ENCODE assay signal across 31 cellular contexts in the genomic region with DNA sequence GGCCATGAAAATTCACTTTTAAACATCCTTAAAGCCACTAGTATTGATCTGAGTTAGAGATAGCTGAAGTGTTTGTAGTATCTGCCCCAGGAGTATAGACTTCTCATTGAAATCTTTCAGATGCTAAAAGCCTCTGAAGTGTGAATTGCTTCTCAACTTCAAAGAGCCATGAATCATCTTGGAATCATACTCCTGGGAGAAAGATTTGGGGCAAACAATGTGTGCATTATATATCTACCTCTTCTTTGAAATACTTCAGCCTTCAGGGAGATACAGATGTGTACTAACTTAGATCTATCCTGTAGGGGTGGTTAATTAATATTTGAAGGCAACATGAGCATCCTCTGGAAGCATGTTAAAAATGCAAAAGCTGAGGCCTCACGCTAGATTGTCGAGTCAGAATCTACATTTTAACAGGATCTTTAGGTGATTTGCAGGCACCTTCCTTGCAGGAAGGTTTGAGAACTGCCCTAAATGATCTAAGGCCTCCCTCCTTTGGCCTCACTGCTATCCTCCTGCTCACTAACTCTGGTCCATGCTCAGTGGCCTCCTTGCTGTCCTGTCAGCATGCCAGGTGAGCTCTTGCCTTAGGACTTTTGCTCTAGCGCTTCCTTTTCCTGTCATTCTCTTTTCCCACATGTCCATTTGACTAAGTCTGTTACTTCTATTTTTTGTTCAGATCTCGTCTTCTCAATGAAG.
"Had no signal": no experiment of that assay in that cellular context is flagged by ENCODE, and none has a peak within 500 bp of the region (broad histone marks: within the 10 kb centered on the region; RNA-seq: fewer than 3 reads in every experiment).

No MANE protein-coding gene starts in this region.

- H3K36me3 ChIP-seq: cardiac muscle cell, colonic mucosa, heart left ventricle, left ventricle myocardium inferior, pancreas, prostate gland, sigmoid colon, thoracic aorta had no signal

- H3K36me3 Mint-ChIP-seq: activated naive CD8-positive, alpha-beta T cell; immature natural killer cell; mesothelial cell of epicardium; naive B cell; stimulated activated effector memory CD8-positive, alpha-beta T cell treated with anti-CD3 and anti-CD28 coated beads, Interleukin-12 subunit alpha, Interleukin-12 subunit beta, amount 100 ng/mL, for 72 hours; T-cell had no signal

- H3K9me3 ChIP-seq: body of pancreas, colonic mucosa, heart left ventricle, left ventricle myocardium inferior, pancreas, prostate gland, sigmoid colon, thoracic aorta had no signal

- H3K27me3 Mint-ChIP-seq: activated naive CD8-positive, alpha-beta T cell; activated T-helper 17 cell treated with anti-CD3 and anti-CD28 coated beads, Interleukin-2, amount 50 U/mL, for 72 hours had no signal

- H3K27me3 ChIP-seq: body of pancreas, cardiac muscle cell, colonic mucosa had no signal

- H3K27ac ChIP-seq: body of pancreas, cardiac muscle cell, colonic mucosa, heart left ventricle, left ventricle myocardium inferior, pancreas, prostate gland, sigmoid colon, thoracic aorta had no signal

- ATAC-seq: activated CD8-positive, alpha-beta T cell treated with anti-CD3 and anti-CD28 coated beads for 36 hours; activated T-cell treated with anti-CD3 and anti-CD28 coated beads, Interleukin-2, amount 50 U/mL, for 4 hours; activated T-helper 17 cell treated with anti-CD3 and anti-CD28 coated beads, Interleukin-2, amount 50 U/mL, for 72 hours; body of pancreas; heart left ventricle; pancreas; stimulated activated effector memory CD8-positive, alpha-beta T cell treated with anti-CD3 and anti-CD28 coated beads, Interleukin-12 subunit alpha, Interleukin-12 subunit beta, amount 100 ng/mL, for 72 hours; T-cell had no signal

- H3K4me3 ChIP-seq: body of pancreas, cardiac muscle cell, colonic mucosa, heart left ventricle, left ventricle myocardium inferior, lung, pancreas, prostate gland, sigmoid colon, thoracic aorta had no signal

- H3K9me3 Mint-ChIP-seq: activated B cell treated with CpG ODN at 0.5 μM for 24 hours; activated CD8-positive, alpha-beta T cell treated with anti-CD3 and anti-CD28 coated beads for 36 hours; activated T-cell treated with anti-CD3 and anti-CD28 coated beads, Interleukin-2, amount 50 U/mL, for 4 hours; activated T-helper 17 cell treated with anti-CD3 and anti-CD28 coated beads, Interleukin-2, amount 50 U/mL, for 72 hours; immature natural killer cell; mesothelial cell of epicardium; stimulated activated effector memory CD8-positive, alpha-beta T cell treated with anti-CD3 and anti-CD28 coated beads, Interleukin-12 subunit alpha, Interleukin-12 subunit beta, amount 100 ng/mL, for 72 hours; stimulated activated naive CD8-positive, alpha-beta T cell treated with anti-CD3 and anti-CD28 coated beads, Interleukin-15, Interleukin-2, amounts not matched to agents 100 ng/mL and 50 ng/mL, for 24 hours; T-cell; T-helper 2 cell treated with Interferon-gamma antibody and Interleukin-4, amounts not matched to agents 5 μg/mL and 100 μg/mL, for 36 hours had no signal

- DNase-seq: activated B cell treated with CpG ODN at 0.5 μM for 24 hours; activated CD4-positive, alpha-beta T cell treated with anti-CD3 and anti-CD28 coated beads, Interleukin-2, amount 50 U/mL, for 1 hour; activated CD8-positive, alpha-beta T cell treated with anti-CD3 and anti-CD28 coated beads for 36 hours; activated T-cell treated with anti-CD3 and anti-CD28 coated beads, Interleukin-2, amount 50 U/mL, for 4 hours; aorta; body of pancreas; cerebellar nuclear complex; colonic mucosa; effector CD8-positive, alpha-beta T cell; heart left ventricle; hypothalamus; immature natural killer cell; left ventricle myocardium inferior; naive B cell; pancreas; sigmoid colon; stimulated activated CD4-positive, alpha-beta T cell treated with anti-CD3 and anti-CD28 coated beads, Interleukin-4, amount 100 ng/mL, for 24 hours; T-cell; trophoblast cell had no signal

- FAIRE-seq: pancreas, small intestine, urothelium cell line had no signal

- H3K4me3 Mint-ChIP-seq: activated B cell treated with CpG ODN at 0.5 μM for 24 hours; activated CD8-positive, alpha-beta T cell treated with anti-CD3 and anti-CD28 coated beads for 36 hours; activated naive CD8-positive, alpha-beta T cell; activated T-cell treated with anti-CD3 and anti-CD28 coated beads, Interleukin-2, amount 50 U/mL, for 4 hours; activated T-helper 17 cell treated with anti-CD3 and anti-CD28 coated beads, Interleukin-2, amount 50 U/mL, for 72 hours; immature natural killer cell; mesothelial cell of epicardium; naive B cell; stimulated activated effector memory CD8-positive, alpha-beta T cell treated with anti-CD3 and anti-CD28 coated beads, Interleukin-12 subunit alpha, Interleukin-12 subunit beta, amount 100 ng/mL, for 72 hours; stimulated activated naive CD8-positive, alpha-beta T cell treated with anti-CD3 and anti-CD28 coated beads, Interleukin-15, Interleukin-2, amounts not matched to agents 100 ng/mL and 50 ng/mL, for 24 hours; T-cell; T-helper 2 cell treated with Interferon-gamma antibody and Interleukin-4, amounts not matched to agents 5 μg/mL and 100 μg/mL, for 36 hours had no signal

- H3K4me1 Mint-ChIP-seq: mesothelial cell of epicardium had no signal

- H3K27ac Mint-ChIP-seq: activated B cell treated with CpG ODN at 0.5 μM for 24 hours; activated CD8-positive, alpha-beta T cell treated with anti-CD3 and anti-CD28 coated beads for 36 hours; activated naive CD8-positive, alpha-beta T cell; activated T-helper 17 cell treated with anti-CD3 and anti-CD28 coated beads, Interleukin-2, amount 50 U/mL, for 72 hours; immature natural killer cell; mesothelial cell of epicardium; naive B cell; stimulated activated effector memory CD8-positive, alpha-beta T cell treated with anti-CD3 and anti-CD28 coated beads, Interleukin-12 subunit alpha, Interleukin-12 subunit beta, amount 100 ng/mL, for 72 hours; stimulated activated naive CD8-positive, alpha-beta T cell treated with anti-CD3 and anti-CD28 coated beads, Interleukin-15, Interleukin-2, amounts not matched to agents 100 ng/mL and 50 ng/mL, for 24 hours; T-cell; T-helper 2 cell treated with Interferon-gamma antibody and Interleukin-4, amounts not matched to agents 5 μg/mL and 100 μg/mL, for 36 hours had no signal

- H3K4me1 ChIP-seq: colonic mucosa, pancreas had no signal
